8 cellular contexts compared by ENCODE assay signal in genomic region chr7:119270045-119270464, GRCh38.
A peak's percentile ranks its signal among the peaks of the same experiment; 100 is the strongest.
DNase-seq lines count a peak whose midpoint lies in the region; ATAC-seq, FAIRE-seq and TF ChIP-seq lines count a peak whose summit lies in the region.

No MANE protein-coding gene starts in this region.

- DNase-seq in natural killer cell (no peak), HL-60 (ENCODE audit: low read depth in 1 of 2, low spot score in 1 of 2) (peak; percentile 14 to 45), NCI-H748 (lab: John Stamatoyannopoulos, UW; ENCODE audit: unreplicated experiment) (peak; percentile 83), astrocyte (ENCODE audit: low read depth) (peak; percentile 25), inferior parietal cortex (ENCODE audit: extremely low spot score) (peak; percentile 82), stromal cell of bone marrow (ENCODE audit: low read depth) (peak; percentile 55)
- DNase-seq in natural killer cell treated with Interleukin-12 subunit alpha and Interleukin-12 subunit beta and Interleukin-15 and Interleukin-18, amount 100 ng/mL, for 72 hours (ENCODE audit: low spot score): no peak

- H3K36me3 Mint-ChIP-seq in natural killer cell (no peaks in the 10 kb centered on the region), astrocyte (ENCODE audit: low read depth, unreplicated experiment) (no peaks in the 10 kb centered on the region)
- no peaks in the 10 kb centered on the region for H3K36me3 Mint-ChIP-seq in natural killer cell treated with Interleukin-12 subunit alpha and Interleukin-12 subunit beta and Interleukin-15 and Interleukin-18, amount 100 ng/mL, for 72 hours

- H3K27me3 Mint-ChIP-seq in natural killer cell (ENCODE audit: low read depth in 2 of 2) (no peaks in the 10 kb centered on the region), astrocyte (ENCODE audit: low read depth, unreplicated experiment) (no peaks in the 10 kb centered on the region)
- no peaks in the 10 kb centered on the region for H3K27me3 Mint-ChIP-seq in natural killer cell treated with Interleukin-12 subunit alpha and Interleukin-12 subunit beta and Interleukin-15 and Interleukin-18, amount 100 ng/mL, for 72 hours

- no peaks in the 10 kb centered on the region for H4K20me1 ChIP-seq in astrocyte (ENCODE audit: insufficient read depth, low read length)

- no peak overlapping the region for H3K27ac Mint-ChIP-seq in natural killer cell
- no peak overlapping the region for H3K27ac Mint-ChIP-seq in natural killer cell treated with Interleukin-12 subunit alpha and Interleukin-12 subunit beta and Interleukin-15 and Interleukin-18, amount 100 ng/mL, for 72 hours
- no peak overlapping the region for H3K27ac Mint-ChIP-seq in astrocyte (ENCODE audit: unreplicated experiment)

- intact Hi-C loops in natural killer cell (cut with micrococcal nuclease): no loop called here

- H3K27me3 ChIP-seq in HL-60 (ENCODE audit: insufficient read depth, poor library complexity, severe bottlenecking) (no peaks in the 10 kb centered on the region), astrocyte (ENCODE audit: insufficient read depth, low read length) (no peaks in the 10 kb centered on the region)

- TF ChIP-seq CTCF in natural killer cell (IDR thresholded peaks at IDR 0.05): peak; percentile 28
- peak; percentile 83 for TF ChIP-seq CTCF in HL-60 (IDR thresholded peaks at IDR 0.05; ENCODE audit: insufficient read depth, low read length)
- TF ChIP-seq CTCF in astrocyte (IDR thresholded peaks at IDR 0.05; ENCODE audit: insufficient read depth, low read depth, low read length): peak; percentile 84

- no peaks in the 10 kb centered on the region for H3K4me1 ChIP-seq in astrocyte (ENCODE audit: insufficient read depth, low read length)

- H3K36me3 ChIP-seq in astrocyte (ENCODE audit: insufficient read depth, low read length): no peaks in the 10 kb centered on the region

- H3K9me3 ChIP-seq in astrocyte (ENCODE audit: insufficient read depth, low read depth, low read length): no peaks in the 10 kb centered on the region

- no peak overlapping the region for H3K9ac ChIP-seq in astrocyte (ENCODE audit: low read length)

- ATAC-seq in natural killer cell (peak in 2 of 3 donors; percentile 27 to 45), GM21619 (IDR thresholded peaks at IDR 0.05; ENCODE audit: unreplicated experiment) (peak; percentile 98)
- ATAC-seq in natural killer cell treated with Interleukin-12 subunit alpha and Interleukin-12 subunit beta and Interleukin-15 and Interleukin-18, amount 100 ng/mL, for 72 hours: no peak

- H2AFZ ChIP-seq in astrocyte (ENCODE audit: low read depth, low read length): peak overlapping the region; percentile 59

- no peak overlapping the region for H3K4me3 Mint-ChIP-seq in natural killer cell
- H3K4me3 Mint-ChIP-seq in natural killer cell treated with Interleukin-12 subunit alpha and Interleukin-12 subunit beta and Interleukin-15 and Interleukin-18, amount 100 ng/mL, for 72 hours: no peak overlapping the region
- no peak overlapping the region for H3K4me3 Mint-ChIP-seq in astrocyte (ENCODE audit: unreplicated experiment)

- H3K27ac ChIP-seq in HL-60 (replicated peaks): no peak overlapping the region
- no peak overlapping the region for H3K27ac ChIP-seq in astrocyte (ENCODE audit: low read depth, low read length)

- no peaks in the 10 kb centered on the region for H3K79me2 ChIP-seq in astrocyte (ENCODE audit: insufficient read depth, low read length)

- FAIRE-seq in astrocyte (lab: Jason Lieb, UNC): no peak

- no peak overlapping the region for H3K4me2 ChIP-seq in astrocyte (ENCODE audit: low read length)

- H3K4me3 ChIP-seq in HL-60 (replicated peaks; ENCODE audit: insufficient read depth, low read length) (no peak overlapping the region), astrocyte (ENCODE audit: insufficient read depth, low read depth, low read length) (no peak overlapping the region)

- H3K4me1 Mint-ChIP-seq in natural killer cell (no peaks in the 10 kb centered on the region), astrocyte (ENCODE audit: low read depth, unreplicated experiment) (no peaks in the 10 kb centered on the region)
- no peaks in the 10 kb centered on the region for H3K4me1 Mint-ChIP-seq in natural killer cell treated with Interleukin-12 subunit alpha and Interleukin-12 subunit beta and Interleukin-15 and Interleukin-18, amount 100 ng/mL, for 72 hours (ENCODE audit: low read depth in 2 of 2)

- H3K9me3 Mint-ChIP-seq in natural killer cell: peaks cover 2 to 10% of the 10 kb centered on the region in 2 donors
- peaks cover 10% of the 10 kb centered on the region for H3K9me3 Mint-ChIP-seq in natural killer cell treated with Interleukin-12 subunit alpha and Interleukin-12 subunit beta and Interleukin-15 and Interleukin-18, amount 100 ng/mL, for 72 hours
- no peaks in the 10 kb centered on the region for H3K9me3 Mint-ChIP-seq in astrocyte (ENCODE audit: unreplicated experiment)

Comparison
In these comparisons a context has a peak if more than half of its experiments do, and no peak if none do; other contexts are left out.
1. ATAC-seq: peak in natural killer cell (2 of 3) and GM21619 (single experiment); none in natural killer cell treated with Interleukin-12 subunit alpha and Interleukin-12 subunit beta and Interleukin-15 and Interleukin-18, amount 100 ng/mL, for 72 hours (0 of 2).
2. DNase-seq: peak in HL-60 (2 of 2), NCI-H748 (single experiment), astrocyte (single experiment), inferior parietal cortex (single experiment) and stromal cell of bone marrow (single experiment); none in natural killer cell (single experiment) and natural killer cell treated with Interleukin-12 subunit alpha and Interleukin-12 subunit beta and Interleukin-15 and Interleukin-18, amount 100 ng/mL, for 72 hours (single experiment).
3. CTCF ChIP-seq: peak in every context shown above with its lines; median percentile 84 in astrocyte; 83 in HL-60; 28 in natural killer cell.